ENCODE assay signal across 1 cellular context in the genomic region with DNA sequence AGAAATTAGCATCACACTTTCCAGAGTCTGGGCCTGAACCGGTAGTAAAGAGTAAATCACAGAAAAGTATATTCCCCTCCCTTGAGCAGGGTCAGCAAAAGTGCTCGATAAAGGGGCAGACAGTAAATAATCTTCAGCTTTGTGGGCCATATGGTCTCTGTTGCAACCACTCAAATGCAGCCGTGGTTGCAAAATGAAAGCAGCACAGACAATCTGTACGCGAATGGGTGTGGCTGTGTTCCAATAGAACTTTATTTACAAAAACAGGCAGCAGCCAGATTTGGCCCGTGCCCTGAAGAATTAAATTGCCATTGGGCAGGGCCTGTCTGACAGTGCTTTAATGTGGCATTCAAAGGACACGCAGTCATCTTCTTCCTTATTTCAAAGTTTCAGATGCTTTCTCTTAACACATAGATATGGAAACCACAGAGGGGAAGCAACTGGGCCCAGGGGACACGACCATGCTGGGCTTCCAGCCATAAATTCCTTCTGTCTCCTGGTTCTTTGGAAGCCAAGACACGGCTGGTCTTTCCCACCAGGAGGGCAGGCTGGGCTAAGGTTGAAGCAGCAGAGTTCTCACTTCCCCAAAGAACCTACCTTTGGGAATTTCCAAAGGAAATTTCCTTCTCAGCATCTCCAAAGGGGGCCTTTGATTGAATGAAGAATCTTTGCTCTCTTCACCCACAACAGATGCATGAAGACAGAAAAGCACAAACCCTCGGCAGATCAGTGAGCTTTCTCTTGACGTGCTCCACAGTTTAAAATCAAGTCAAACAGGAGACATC.
TF ChIP-seq lines count a peak whose summit lies in the region.

No MANE protein-coding gene starts in this region.

TF ChIP-seq in GM23338, 12 proteins besides CTCF, POLR2A, EP300 and RAD21 (continued from another document):
- TF ChIP-seq ZNF462 (CRISPR knock-in tag; IDR thresholded peaks at IDR 0.05), result no peak
- TF ChIP-seq, protein P1, sequence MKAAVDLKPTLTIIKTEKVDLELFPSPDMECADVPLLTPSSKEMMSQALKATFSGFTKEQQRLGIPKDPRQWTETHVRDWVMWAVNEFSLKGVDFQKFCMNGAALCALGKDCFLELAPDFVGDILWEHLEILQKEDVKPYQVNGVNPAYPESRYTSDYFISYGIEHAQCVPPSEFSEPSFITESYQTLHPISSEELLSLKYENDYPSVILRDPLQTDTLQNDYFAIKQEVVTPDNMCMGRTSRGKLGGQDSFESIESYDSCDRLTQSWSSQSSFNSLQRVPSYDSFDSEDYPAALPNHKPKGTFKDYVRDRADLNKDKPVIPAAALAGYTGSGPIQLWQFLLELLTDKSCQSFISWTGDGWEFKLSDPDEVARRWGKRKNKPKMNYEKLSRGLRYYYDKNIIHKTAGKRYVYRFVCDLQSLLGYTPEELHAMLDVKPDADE (IDR thresholded peaks at IDR 0.05), result no peak
TF ChIP-seq in GM23338: peak in this region for 0.
